Comparison of ENCODE assay signal across 28 cellular contexts in the genomic region with DNA sequence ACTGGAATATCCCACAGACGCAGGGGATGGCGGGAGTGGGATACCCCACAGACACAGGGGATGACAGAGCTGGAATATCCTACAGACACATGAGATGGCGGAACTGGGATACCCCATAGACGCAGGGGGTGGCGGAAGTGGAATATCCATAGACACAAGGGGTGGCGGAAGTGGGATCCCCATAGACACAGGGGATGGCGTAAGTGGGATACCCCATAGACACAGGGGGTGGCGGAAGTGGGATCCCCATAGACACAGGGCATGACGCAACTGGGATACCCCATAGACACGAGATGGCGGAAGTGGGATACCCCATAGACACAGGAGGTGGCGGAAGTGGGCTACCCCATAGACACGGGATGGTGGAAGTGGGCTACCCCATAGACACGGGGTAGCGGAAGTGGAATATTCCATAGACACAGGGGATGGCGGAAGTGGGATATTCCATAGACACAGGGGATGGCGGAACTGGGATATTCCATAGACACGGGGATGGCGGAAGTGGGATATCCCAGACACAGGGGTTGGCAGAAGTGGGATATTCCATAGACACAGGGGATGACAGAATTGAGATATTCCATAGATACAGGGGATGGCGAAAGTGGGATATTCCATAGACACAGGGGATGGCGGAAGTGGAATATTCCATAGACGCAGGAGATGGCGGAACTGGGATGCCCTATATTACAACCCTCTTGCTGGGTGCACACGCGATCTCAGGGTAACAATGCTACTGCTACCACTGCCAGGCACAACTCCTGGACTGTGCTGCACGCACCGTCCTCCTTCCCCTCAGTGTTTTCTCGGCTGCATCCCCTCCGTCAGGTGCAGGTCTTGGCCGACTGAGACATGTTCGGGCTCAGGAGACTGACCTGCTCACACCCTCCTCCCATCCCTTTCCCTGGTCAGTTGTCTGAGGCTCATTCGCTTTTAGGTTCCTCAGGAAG. TPM values are rescaled to one million over a fixed set of nuclear protein-coding genes. Genes with fewer than 3 reads are reported as not detected.
DNase-seq lines count a peak whose midpoint lies in the region; ATAC-seq and TF ChIP-seq lines count a peak whose summit lies in the region.
"Had no signal": no experiment of that assay in that cellular context is flagged by ENCODE, and none has a peak within 500 bp of the region (broad histone marks: within the 10 kb centered on the region; RNA-seq: fewer than 3 reads in every experiment).

No MANE protein-coding gene starts in this region.

- TF ChIP-seq EP300 in esophagus muscularis mucosa (IDR thresholded peaks at IDR 0.05), result no peak

- no peak for TF ChIP-seq POLR2A in testis (IDR thresholded peaks at IDR 0.05)
- no peak for TF ChIP-seq POLR2A in esophagus muscularis mucosa (IDR thresholded peaks at IDR 0.05; ENCODE audit: low read depth)

- H3K9me3 ChIP-seq in right atrium auricular region (no peaks in the 10 kb centered on the region), colonic mucosa (no peaks in the 10 kb centered on the region), testis (no peaks in the 10 kb centered on the region), esophagus muscularis mucosa (no peaks in the 10 kb centered on the region), ascending aorta (no peaks in the 10 kb centered on the region)
- H3K9me3 ChIP-seq: adrenal gland, spleen, uterus had no signal

- TF ChIP-seq CTCF in right atrium auricular region (IDR thresholded peaks at IDR 0.05), result no peak
- no peak for TF ChIP-seq CTCF in colonic mucosa (IDR thresholded peaks at IDR 0.05)
- no peak for TF ChIP-seq CTCF in testis (IDR thresholded peaks at IDR 0.05)
- no peak for TF ChIP-seq CTCF in esophagus muscularis mucosa (IDR thresholded peaks at IDR 0.05)
- no peak for TF ChIP-seq CTCF in ascending aorta (IDR thresholded peaks at IDR 0.05)

- no peak overlapping the region for H3K27ac ChIP-seq in right atrium auricular region
- no peak overlapping the region for H3K27ac ChIP-seq in colonic mucosa
- H3K27ac ChIP-seq in testis, result no peak overlapping the region
- no peak overlapping the region for H3K27ac ChIP-seq in esophagus muscularis mucosa (replicated peaks in 1 of 4)
- H3K27ac ChIP-seq in ascending aorta, result no peak overlapping the region
- H3K27ac ChIP-seq: brain microvascular endothelial cell, coronary artery, GM23248, hepatocyte, uterus had no signal

- H3K4me3 ChIP-seq in right atrium auricular region (no peak overlapping the region), colonic mucosa (no peak overlapping the region), testis (peak overlapping the region; percentile 25 to 47), esophagus muscularis mucosa (no peak overlapping the region), ascending aorta (no peak overlapping the region)
- H3K4me3 ChIP-seq: adrenal gland, coronary artery, GM23248, hepatocyte, uterus had no signal

- DNase-seq in left cardiac atrium, result peak; percentile 12
- no peak for DNase-seq in right atrium auricular region (ENCODE audit: low spot score)
- peak; percentile 5 for DNase-seq in RPMI7951 (ENCODE audit: low read depth)
- peak; percentile 16 for DNase-seq in colonic mucosa
- peak; percentile 58 for DNase-seq in testis
- no peak for DNase-seq in esophagus muscularis mucosa (ENCODE audit: extremely low spot score)
- DNase-seq in ascending aorta (ENCODE audit: low spot score in 2 of 2), result no peak
- DNase-seq: activated CD4-positive, CD25-positive, alpha-beta regulatory T cell treated with anti-CD3 and anti-CD28 coated beads, Interleukin-2, amount 50 U/mL, for 72 hours; activated CD8-positive, alpha-beta T cell treated with anti-CD3 and anti-CD28 coated beads for 36 hours; brain microvascular endothelial cell; effector memory CD8-positive, alpha-beta T cell; GM23248; Karpas-422; naive thymus-derived CD4-positive, alpha-beta T cell; NCI-H1092; NCI-H2029 treated with DMSO at 0.1 percent for 48 hours; OCI-M1; retina; spleen; stimulated activated CD4-positive, alpha-beta T cell treated with anti-CD3 and anti-CD28 coated beads, Interleukin-4, amount 100 ng/mL, for 1 hour; stimulated activated naive CD4-positive, alpha-beta T cell; uterus had no signal

- WGBS in testis, 2 donors, result 64 to 78% methylated on average over 32 of the region's 32 CpGs
- whole genome bisulfite sequencing in esophagus muscularis mucosa, result 97% methylated on average over 32 of the region's 32 CpGs

- H3K9ac ChIP-seq in colonic mucosa (ENCODE audit: low read depth in 2 of 2, low read length in 2 of 2), result no peak overlapping the region
- H3K9ac ChIP-seq: GM23248 had no signal

- H3K27me3 ChIP-seq in right atrium auricular region, result no peaks in the 10 kb centered on the region
- H3K27me3 ChIP-seq in colonic mucosa, result no peaks in the 10 kb centered on the region
- H3K27me3 ChIP-seq in testis, result no peaks in the 10 kb centered on the region
- H3K27me3 ChIP-seq in esophagus muscularis mucosa, result no peaks in the 10 kb centered on the region
- H3K27me3 ChIP-seq in ascending aorta, result no peaks in the 10 kb centered on the region
- H3K27me3 ChIP-seq: adrenal gland, brain microvascular endothelial cell, hepatocyte, spleen, uterus had no signal

- peaks cover 6% of the 10 kb centered on the region for H3K36me3 ChIP-seq in right atrium auricular region
- H3K36me3 ChIP-seq in colonic mucosa, result no peaks in the 10 kb centered on the region
- no peaks in the 10 kb centered on the region for H3K36me3 ChIP-seq in testis (ENCODE audit: low read depth, missing control alignments)
- peaks cover 8 to 60% (median 39%) of the 10 kb centered on the region in 4 donors for H3K36me3 ChIP-seq in esophagus muscularis mucosa
- peaks cover 15 to 34% of the 10 kb centered on the region in 2 donors for H3K36me3 ChIP-seq in ascending aorta
- H3K36me3 ChIP-seq: uterus had no signal

- no peak for ATAC-seq in left cardiac atrium
- ATAC-seq in GM18870 (IDR thresholded peaks at IDR 0.05; ENCODE audit: unreplicated experiment), result no peak
- ATAC-seq: activated CD8-positive, alpha-beta T cell treated with anti-CD3 and anti-CD28 coated beads for 36 hours; effector memory CD8-positive, alpha-beta T cell; esophagus mucosa; left lobe of liver; naive thymus-derived CD4-positive, alpha-beta T cell had no signal

- peaks cover 0 to 39% of the 10 kb centered on the region in 2 donors for H3K4me1 ChIP-seq in right atrium auricular region
- no peaks in the 10 kb centered on the region for H3K4me1 ChIP-seq in colonic mucosa
- H3K4me1 ChIP-seq in testis, result no peaks in the 10 kb centered on the region
- H3K4me1 ChIP-seq in esophagus muscularis mucosa, result peaks cover 22 to 43% (median 36%) of the 10 kb centered on the region in 4 donors
- no peaks in the 10 kb centered on the region for H3K4me1 ChIP-seq in ascending aorta
- H3K4me1 ChIP-seq: uterus had no signal

- intact Hi-C loops in left cardiac atrium (cut with DNase I), result no loop called here
- intact Hi-C loops in colonic mucosa (cut with DNase I), result no loop called here
- intact Hi-C loops in testis (cut with DNase I; ENCODE audit: low total_unique reads), result no loop called here
- intact Hi-C loops in esophagus muscularis mucosa (cut with DNase I), result loop anchor here (5.0 kb wide), 1 partner anchor 79 kb away; no protein-coding TSS in a partner anchor
- intact Hi-C loops in ascending aorta (cut with DNase I), result no loop called here

RNA-seq across cellular contexts. Expression of gene ZNF787, which starts 28.1 kb away (rescaled TPM):
- 10 to 100 TPM; 27.5 to 37.9 TPM for total RNA-seq in left cardiac atrium
- total RNA-seq in right atrium auricular region, result 10 to 100 TPM in 1 of 2 donors, 1 to 10 TPM in 1; 6.0 to 11.8 TPM
- 4.4 and 10.7 TPM in 2 replicates for total RNA-seq in RPMI7951 (2014; rRNA removed; shearing (Covaris generic))
- total RNA-seq in colonic mucosa, result 10 to 100 TPM; 52.1 to 69.2 TPM
- 10 to 100 TPM; 35.7 to 41.4 TPM for total RNA-seq in testis
- 22.3 TPM for polyA plus RNA-seq in testis (ENCODE audit: insufficient read depth, low read depth, low replicate concordance)
- 10 to 100 TPM; 15.0 to 34.2 (median 28.4) TPM for total RNA-seq in esophagus muscularis mucosa
- total RNA-seq in ascending aorta, result 18.1 TPM

RNA-seq across cellular contexts. Expression of gene ZNF444, which starts 48.1 kb away (rescaled TPM):
- total RNA-seq in left cardiac atrium (10 to 100 TPM; 18.3 to 20.8 TPM), right atrium auricular region (10 to 100 TPM; 26.1 to 30.9 TPM), colonic mucosa (10 to 100 TPM; 20.5 to 50.9 TPM), testis (10 to 100 TPM; 59.2 to 62.6 TPM), esophagus muscularis mucosa (10 to 100 TPM; 32.0 to 78.2 (median 52.1) TPM), ascending aorta (94.9 TPM)
- total RNA-seq in RPMI7951 (2014; rRNA removed; shearing (Covaris generic)), result 5.0 and 8.8 TPM in 2 replicates
- 24.7 TPM for polyA plus RNA-seq in testis (ENCODE audit: insufficient read depth, low read depth, low replicate concordance)

Comparison
In these comparisons a context has a peak if more than half of its experiments do, and no peak if none do; other contexts are left out.
1. DNase-seq: peak in left cardiac atrium (single experiment), RPMI7951 (single experiment), colonic mucosa (single experiment) and testis (single experiment); none in right atrium auricular region (single experiment), esophagus muscularis mucosa (single experiment) and ascending aorta (0 of 2).
2. H3K4me3 ChIP-seq: peak in testis (2 of 2); none in right atrium auricular region (0 of 2), colonic mucosa (single experiment), esophagus muscularis mucosa (0 of 4) and ascending aorta (0 of 2).